In genomic region chr10:132666733-132667612, GRCh38 we compare ENCODE assay signal across 13 cellular contexts.
DNase-seq lines count a peak whose midpoint lies in the region; ATAC-seq and TF ChIP-seq lines count a peak whose summit lies in the region.
"Had no signal": no experiment of that assay in that cellular context is flagged by ENCODE, and none has a peak within 500 bp of the region (broad histone marks: within the 10 kb centered on the region; RNA-seq: fewer than 3 reads in every experiment).

No MANE protein-coding gene starts in this region.

- no peak overlapping the region for H3K4me3 ChIP-seq in fibroblast of the aortic adventitia (ENCODE audit: low read depth, low read length)
- no peak overlapping the region for H3K4me3 ChIP-seq in stomach
- H3K4me3 ChIP-seq: upper lobe of left lung had no signal

- no peak for TF ChIP-seq POLR2A in stomach (IDR thresholded peaks at IDR 0.05)

- intact Hi-C loops in stomach (cut with DNase I; ENCODE audit: low total_unique reads) = no loop called here

- no peaks in the 10 kb centered on the region for H3K9me3 ChIP-seq in stomach
- H3K9me3 ChIP-seq: upper lobe of left lung had no signal

- H3K4me3 Mint-ChIP-seq in activated naive CD4-positive, alpha-beta T cell treated with anti-CD3 and anti-CD28 coated beads, Interleukin-2, amount 50 U/mL, for 24 hours = no peak overlapping the region

- H3K9me3 Mint-ChIP-seq in activated naive CD4-positive, alpha-beta T cell treated with anti-CD3 and anti-CD28 coated beads, Interleukin-2, amount 50 U/mL, for 24 hours = no peaks in the 10 kb centered on the region

- H3K4me1 Mint-ChIP-seq in activated naive CD4-positive, alpha-beta T cell treated with anti-CD3 and anti-CD28 coated beads, Interleukin-2, amount 50 U/mL, for 24 hours = peaks cover 9% of the 10 kb centered on the region

- H3K27ac Mint-ChIP-seq in activated naive CD4-positive, alpha-beta T cell treated with anti-CD3 and anti-CD28 coated beads, Interleukin-2, amount 50 U/mL, for 24 hours = peak overlapping the region; percentile 74

- no peaks in the 10 kb centered on the region for H3K27me3 ChIP-seq in stomach
- H3K27me3 ChIP-seq: upper lobe of left lung had no signal

- no peak for TF ChIP-seq CTCF in fibroblast of the aortic adventitia (IDR thresholded peaks at IDR 0.05; ENCODE audit: insufficient read depth, low read length)
- TF ChIP-seq CTCF in stomach (IDR thresholded peaks at IDR 0.05) = no peak

- peaks cover 4 to 12% (median 8%) of the 10 kb centered on the region in 4 donors for H3K36me3 ChIP-seq in stomach
- H3K36me3 ChIP-seq: upper lobe of left lung had no signal

- H3K27ac ChIP-seq in stomach = peak overlapping the region in 3 of 5 donors; percentile 19 to 36 (median 23)
- H3K27ac ChIP-seq in substantia nigra (ENCODE audit: low read depth, low read length, poor library complexity, severe bottlenecking) = no peak overlapping the region
- H3K27ac ChIP-seq: parathyroid adenoma had no signal

- peaks cover 3% of the 10 kb centered on the region for H3K36me3 Mint-ChIP-seq in activated naive CD4-positive, alpha-beta T cell treated with anti-CD3 and anti-CD28 coated beads, Interleukin-2, amount 50 U/mL, for 24 hours

- ATAC-seq in SK-N-SH treated with all-trans-retinoic acid at 6 μM for 48 hours = peak; percentile 74
- ATAC-seq in HG03095 (IDR thresholded peaks at IDR 0.05; ENCODE audit: unreplicated experiment) = no peak

- no peak for TF ChIP-seq EP300 in stomach (IDR thresholded peaks at IDR 0.05)

- DNase-seq in activated naive CD4-positive, alpha-beta T cell (lab: John Stamatoyannopoulos, UW) = no peak
- peak; percentile 6 for DNase-seq in fibroblast of the aortic adventitia (ENCODE audit: low read depth)
- DNase-seq in stomach = no peak
- no peak for DNase-seq in activated CD4-positive, alpha-beta T cell treated with anti-CD3 and anti-CD28 coated beads for 4 hours
- no peak for DNase-seq in substantia nigra (lab: John Stamatoyannopoulos, UW)
- DNase-seq: activated gamma-delta T cell treated with Interleukin-2 at 50 U/mL for 16 hours; DMS79; stimulated activated CD4-positive, alpha-beta T cell treated with anti-CD3 and anti-CD28 coated beads, Interleukin-15, amount 100 ng/mL, for 24 hours had no signal

- 77 to 84% (median 82%) methylated on average over 18 of the region's 18 CpGs for WGBS in stomach, 5 donors

- no peaks in the 10 kb centered on the region for H3K27me3 Mint-ChIP-seq in activated naive CD4-positive, alpha-beta T cell treated with anti-CD3 and anti-CD28 coated beads, Interleukin-2, amount 50 U/mL, for 24 hours

- H3K4me1 ChIP-seq in stomach = peaks cover 0 to 23% (median 8%) of the 10 kb centered on the region in 4 donors
- H3K4me1 ChIP-seq: parathyroid adenoma had no signal

TF ChIP-seq in SK-N-SH treated with all-trans-retinoic acid at 6 μM for 48 hours, 23 proteins besides CTCF, POLR2A, EP300 and RAD21:
- TF ChIP-seq TCF4 (CRISPR knock-in tag; IDR thresholded peaks at IDR 0.05; ENCODE audit: borderline replicate concordance) = peak; percentile 85
- peak; percentile 61; the same call in 1 of the 2 replicates for TF ChIP-seq CSRNP3 (CRISPR knock-in tag; IDR thresholded peaks at IDR 0.05)
- TF ChIP-seq PPARA (CRISPR knock-in tag; IDR thresholded peaks at IDR 0.05; ENCODE audit: borderline replicate concordance) = no peak
- TF ChIP-seq OSR1 (CRISPR knock-in tag; IDR thresholded peaks at IDR 0.05) = no peak
- TF ChIP-seq ZFP3 (CRISPR knock-in tag; IDR thresholded peaks at IDR 0.05) = 0 out of 2 replicates have a peak, but pooled peaks have one; percentile 38
- TF ChIP-seq ISL1 (CRISPR knock-in tag; IDR thresholded peaks at IDR 0.05) = peak; percentile 88
- peak; percentile 78 for TF ChIP-seq TSHZ2 (CRISPR knock-in tag; IDR thresholded peaks at IDR 0.05)
- no peak for TF ChIP-seq RARB (CRISPR knock-in tag; IDR thresholded peaks at IDR 0.05)
- TF ChIP-seq GLIS3 (CRISPR knock-in tag; IDR thresholded peaks at IDR 0.05) = peak; percentile 31; the same call in 1 of the 2 replicates
- no peak for TF ChIP-seq TOX (CRISPR knock-in tag; IDR thresholded peaks at IDR 0.05; ENCODE audit: borderline replicate concordance)
